In genomic region chr3:31531465-31531991, GRCh38 we compare ENCODE assay signal across 1 cellular context.
TF ChIP-seq lines count a peak whose summit lies in the region.

No MANE protein-coding gene starts in this region.

TF ChIP-seq in K562, 482 proteins besides CTCF, POLR2A, EP300 and RAD21 (continued from another document and continues in another):
- TF ChIP-seq USF2 (CRISPR knock-in tag; IDR thresholded peaks at IDR 0.05) (no peak), ATF7 (IDR thresholded peaks at IDR 0.05) (no peak), CREM (IDR thresholded peaks at IDR 0.05; ENCODE audit: low read depth) (0 out of 2 replicates have a peak, but pooled peaks have one; percentile 39), FOXA1 (IDR thresholded peaks at IDR 0.05; ENCODE audit: borderline replicate concordance) (no peak), ATF4 (CRISPR knock-in tag; IDR thresholded peaks at IDR 0.05) (no peak), SRSF7 (optimal IDR thresholded peaks at IDR 0.05; ENCODE audit: low read depth, low read length) (no peak), CEBPG (CRISPR knock-in tag; IDR thresholded peaks at IDR 0.05) (no peak; the same call in 1 of the 2 replicates), CEBPG (tag; conservative IDR thresholded peaks at IDR 0.05 in 1 of 2, IDR thresholded peaks at IDR 0.05 in 1 of 2) (peak; percentile 64 to 91), RBM14 (IDR thresholded peaks at IDR 0.05; ENCODE audit: borderline replicate concordance, insufficient read depth, low read depth, low read length) (no peak), ZBTB7A (IDR thresholded peaks at IDR 0.05; ENCODE audit: borderline replicate concordance, control insufficient read depth, low read depth, low read length) (no peak), SMARCA5 (IDR thresholded peaks at IDR 0.05) (0 out of 2 replicates have a peak, but pooled peaks have one; percentile 32), HMG20B (CRISPR knock-in tag; IDR thresholded peaks at IDR 0.05) (no peak), STAG1 (CRISPR knock-in tag; IDR thresholded peaks at IDR 0.05; ENCODE audit: borderline replicate concordance) (no peak), FOXK1 (CRISPR knock-in tag; IDR thresholded peaks at IDR 0.05; ENCODE audit: borderline replicate concordance) (0 out of 2 replicates have a peak, but pooled peaks have one; percentile 77), ZNF121 (CRISPR knock-in tag; conservative IDR thresholded peaks at IDR 0.05) (0 out of 2 replicates have a peak, but pooled peaks have one; percentile 5), EP400 (IDR thresholded peaks at IDR 0.05) (no peak), HMG20A (CRISPR knock-in tag; conservative IDR thresholded peaks at IDR 0.05) (no peak), CHD2 (IDR thresholded peaks at IDR 0.05; ENCODE audit: low read depth, low read length) (0 out of 2 replicates have a peak, but pooled peaks have one; percentile 10), BRD4 (IDR thresholded peaks at IDR 0.05) (peak; percentile 93), MIER1 (IDR thresholded peaks at IDR 0.05; ENCODE audit: low read depth) (peak; percentile 51; the same call in 1 of the 2 replicates), NRF1 (conservative IDR thresholded peaks at IDR 0.05 in 1 of 2, IDR thresholded peaks at IDR 0.05 in 1 of 2) (no peak), MTF1 (CRISPR knock-in tag; IDR thresholded peaks at IDR 0.05; ENCODE audit: borderline replicate concordance) (no peak), RFX5 (IDR thresholded peaks at IDR 0.05; ENCODE audit: low read depth, low read length) (no peak), RFX1 (IDR thresholded peaks at IDR 0.05) (no peak), PHB2 (IDR thresholded peaks at IDR 0.05; ENCODE audit: low read depth) (no peak), ZBTB40 (IDR thresholded peaks at IDR 0.05) (peak; percentile 43; the same call in 1 of the 2 replicates), ZBTB40 (CRISPR knock-in tag; IDR thresholded peaks at IDR 0.05) (no peak), HNRNPL (IDR thresholded peaks at IDR 0.05; ENCODE audit: low read depth, low read length) (no peak)
- TF ChIP-seq, protein P1, sequence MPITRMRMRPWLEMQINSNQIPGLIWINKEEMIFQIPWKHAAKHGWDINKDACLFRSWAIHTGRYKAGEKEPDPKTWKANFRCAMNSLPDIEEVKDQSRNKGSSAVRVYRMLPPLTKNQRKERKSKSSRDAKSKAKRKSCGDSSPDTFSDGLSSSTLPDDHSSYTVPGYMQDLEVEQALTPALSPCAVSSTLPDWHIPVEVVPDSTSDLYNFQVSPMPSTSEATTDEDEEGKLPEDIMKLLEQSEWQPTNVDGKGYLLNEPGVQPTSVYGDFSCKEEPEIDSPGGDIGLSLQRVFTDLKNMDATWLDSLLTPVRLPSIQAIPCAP (CRISPR knock-in tag; IDR thresholded peaks at IDR 0.05; ENCODE audit: borderline replicate concordance): peak; percentile 88; the same call in 1 of the 2 replicates
- TF ChIP-seq, protein P2, sequence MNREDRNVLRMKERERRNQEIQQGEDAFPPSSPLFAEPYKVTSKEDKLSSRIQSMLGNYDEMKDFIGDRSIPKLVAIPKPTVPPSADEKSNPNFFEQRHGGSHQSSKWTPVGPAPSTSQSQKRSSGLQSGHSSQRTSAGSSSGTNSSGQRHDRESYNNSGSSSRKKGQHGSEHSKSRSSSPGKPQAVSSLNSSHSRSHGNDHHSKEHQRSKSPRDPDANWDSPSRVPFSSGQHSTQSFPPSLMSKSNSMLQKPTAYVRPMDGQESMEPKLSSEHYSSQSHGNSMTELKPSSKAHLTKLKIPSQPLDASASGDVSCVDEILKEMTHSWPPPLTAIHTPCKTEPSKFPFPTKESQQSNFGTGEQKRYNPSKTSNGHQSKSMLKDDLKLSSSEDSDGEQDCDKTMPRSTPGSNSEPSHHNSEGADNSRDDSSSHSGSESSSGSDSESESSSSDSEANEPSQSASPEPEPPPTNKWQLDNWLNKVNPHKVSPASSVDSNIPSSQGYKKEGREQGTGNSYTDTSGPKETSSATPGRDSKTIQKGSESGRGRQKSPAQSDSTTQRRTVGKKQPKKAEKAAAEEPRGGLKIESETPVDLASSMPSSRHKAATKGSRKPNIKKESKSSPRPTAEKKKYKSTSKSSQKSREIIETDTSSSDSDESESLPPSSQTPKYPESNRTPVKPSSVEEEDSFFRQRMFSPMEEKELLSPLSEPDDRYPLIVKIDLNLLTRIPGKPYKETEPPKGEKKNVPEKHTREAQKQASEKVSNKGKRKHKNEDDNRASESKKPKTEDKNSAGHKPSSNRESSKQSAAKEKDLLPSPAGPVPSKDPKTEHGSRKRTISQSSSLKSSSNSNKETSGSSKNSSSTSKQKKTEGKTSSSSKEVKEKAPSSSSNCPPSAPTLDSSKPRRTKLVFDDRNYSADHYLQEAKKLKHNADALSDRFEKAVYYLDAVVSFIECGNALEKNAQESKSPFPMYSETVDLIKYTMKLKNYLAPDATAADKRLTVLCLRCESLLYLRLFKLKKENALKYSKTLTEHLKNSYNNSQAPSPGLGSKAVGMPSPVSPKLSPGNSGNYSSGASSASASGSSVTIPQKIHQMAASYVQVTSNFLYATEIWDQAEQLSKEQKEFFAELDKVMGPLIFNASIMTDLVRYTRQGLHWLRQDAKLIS (CRISPR knock-in tag; IDR thresholded peaks at IDR 0.05): peak; percentile 0; the same call in 1 of the 2 replicates
- TF ChIP-seq, protein P3, sequence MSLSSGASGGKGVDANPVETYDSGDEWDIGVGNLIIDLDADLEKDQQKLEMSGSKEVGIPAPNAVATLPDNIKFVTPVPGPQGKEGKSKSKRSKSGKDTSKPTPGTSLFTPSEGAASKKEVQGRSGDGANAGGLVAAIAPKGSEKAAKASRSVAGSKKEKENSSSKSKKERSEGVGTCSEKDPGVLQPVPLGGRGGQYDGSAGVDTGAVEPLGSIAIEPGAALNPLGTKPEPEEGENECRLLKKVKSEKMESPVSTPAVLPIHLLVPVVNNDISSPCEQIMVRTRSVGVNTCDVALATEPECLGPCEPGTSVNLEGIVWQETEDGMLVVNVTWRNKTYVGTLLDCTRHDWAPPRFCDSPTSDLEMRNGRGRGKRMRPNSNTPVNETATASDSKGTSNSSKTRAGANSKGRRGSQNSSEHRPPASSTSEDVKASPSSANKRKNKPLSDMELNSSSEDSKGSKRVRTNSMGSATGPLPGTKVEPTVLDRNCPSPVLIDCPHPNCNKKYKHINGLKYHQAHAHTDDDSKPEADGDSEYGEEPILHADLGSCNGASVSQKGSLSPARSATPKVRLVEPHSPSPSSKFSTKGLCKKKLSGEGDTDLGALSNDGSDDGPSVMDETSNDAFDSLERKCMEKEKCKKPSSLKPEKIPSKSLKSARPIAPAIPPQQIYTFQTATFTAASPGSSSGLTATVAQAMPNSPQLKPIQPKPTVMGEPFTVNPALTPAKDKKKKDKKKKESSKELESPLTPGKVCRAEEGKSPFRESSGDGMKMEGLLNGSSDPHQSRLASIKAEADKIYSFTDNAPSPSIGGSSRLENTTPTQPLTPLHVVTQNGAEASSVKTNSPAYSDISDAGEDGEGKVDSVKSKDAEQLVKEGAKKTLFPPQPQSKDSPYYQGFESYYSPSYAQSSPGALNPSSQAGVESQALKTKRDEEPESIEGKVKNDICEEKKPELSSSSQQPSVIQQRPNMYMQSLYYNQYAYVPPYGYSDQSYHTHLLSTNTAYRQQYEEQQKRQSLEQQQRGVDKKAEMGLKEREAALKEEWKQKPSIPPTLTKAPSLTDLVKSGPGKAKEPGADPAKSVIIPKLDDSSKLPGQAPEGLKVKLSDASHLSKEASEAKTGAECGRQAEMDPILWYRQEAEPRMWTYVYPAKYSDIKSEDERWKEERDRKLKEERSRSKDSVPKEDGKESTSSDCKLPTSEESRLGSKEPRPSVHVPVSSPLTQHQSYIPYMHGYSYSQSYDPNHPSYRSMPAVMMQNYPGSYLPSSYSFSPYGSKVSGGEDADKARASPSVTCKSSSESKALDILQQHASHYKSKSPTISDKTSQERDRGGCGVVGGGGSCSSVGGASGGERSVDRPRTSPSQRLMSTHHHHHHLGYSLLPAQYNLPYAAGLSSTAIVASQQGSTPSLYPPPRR (CRISPR knock-in tag; IDR thresholded peaks at IDR 0.05; ENCODE audit: borderline replicate concordance): peak; percentile 54; the same call in 1 of the 2 replicates
